In genomic region chr9:135914921-135915320, GRCh38 we compare ENCODE assay signal across 23 cellular contexts. TPM values are rescaled to one million over a fixed set of nuclear protein-coding genes. Genes with fewer than 3 reads are reported as not detected.
A peak's percentile ranks its signal among the peaks of the same experiment; 100 is the strongest.
DNase-seq lines count a peak whose midpoint lies in the region; ATAC-seq, FAIRE-seq and TF ChIP-seq lines count a peak whose summit lies in the region.
"Had no signal": no experiment of that assay in that cellular context is flagged by ENCODE, and none has a peak within 500 bp of the region (broad histone marks: within the 10 kb centered on the region; RNA-seq: fewer than 3 reads in every experiment).

No MANE protein-coding gene starts in this region.

- peak; percentile 41 for DNase-seq in HCEC 1CT
- peak; percentile 69 for DNase-seq in RKO (ENCODE audit: low spot score)
- peak; percentile 35 for DNase-seq in fibroblast of mammary gland (ENCODE audit: low read depth)
- peak; percentile 64 for DNase-seq in posterior vena cava (ENCODE audit: low spot score)
- no peak for DNase-seq in pancreas
- no peak for DNase-seq in CD14-positive monocyte (ENCODE audit: low spot score)
- DNase-seq: activated CD8-positive, alpha-beta memory T cell treated with anti-CD3 and anti-CD28 coated beads for 24 hours; activated T-cell treated with anti-CD3 and anti-CD28 coated beads, Interleukin-2, amount 50 U/mL, for 48 hours; cerebellar nuclear complex; effector CD4-positive, alpha-beta T cell; kidney; NCI-H2171 treated with DMSO at 0.1 percent for 48 hours; NCI-H69; Right ventricle myocardium superior; stimulated activated CD4-positive, alpha-beta T cell treated with anti-CD3 and anti-CD28 coated beads, Interleukin-4, amount 100 ng/mL, for 24 hours; stimulated activated naive CD4-positive, alpha-beta T cell treated with Interleukin-2 at 50 U/mL for 16 hours had no signal

- H3K27me3 Mint-ChIP-seq in CD14-positive monocyte (ENCODE audit: low read depth in 3 of 3), result peaks cover 0 to 2% (median 1%) of the 10 kb centered on the region in 3 donors
- H3K27me3 Mint-ChIP-seq: activated naive CD4-positive, alpha-beta T cell treated with anti-CD3 and anti-CD28 coated beads, Interleukin-2, amount 50 U/mL, for 24 hours; IgD-negative memory B cell had no signal

- no peak overlapping the region for H3K27ac Mint-ChIP-seq in CD14-positive monocyte
- H3K27ac Mint-ChIP-seq: activated naive CD4-positive, alpha-beta T cell treated with anti-CD3 and anti-CD28 coated beads, Interleukin-2, amount 50 U/mL, for 24 hours; IgD-negative memory B cell had no signal

- FAIRE-seq in pancreas (lab: Jason Lieb, UNC), result no peak
- FAIRE-seq: GM12892, kidney had no signal

- H3K36me3 ChIP-seq in pancreas, result peaks cover 0 to 6% (median 0%) of the 10 kb centered on the region in 3 donors

- WGBS in pancreas, 2 donors, result 96 to 100% methylated on average over 1 of the region's 1 CpG

- no peak for TF ChIP-seq CTCF in fibroblast of mammary gland (conservative IDR thresholded peaks at IDR 0.05; ENCODE audit: control insufficient read depth, insufficient read depth, low read depth, low read length)
- TF ChIP-seq CTCF in pancreas (IDR thresholded peaks at IDR 0.05), result no peak
- TF ChIP-seq CTCF in CD14-positive monocyte (IDR thresholded peaks at IDR 0.05), result no peak

- H3K4me3 ChIP-seq in fibroblast of mammary gland (ENCODE audit: control insufficient read depth, low read depth, low read length), result no peak overlapping the region
- no peak overlapping the region for H3K4me3 ChIP-seq in pancreas
- H3K4me3 ChIP-seq: lung, thoracic aorta had no signal

- peaks cover 12% of the 10 kb centered on the region for H3K4me1 Mint-ChIP-seq in CD14-positive monocyte

- peaks cover 26 to 76% (median 56%) of the 10 kb centered on the region in 7 donors for H3K9me3 Mint-ChIP-seq in CD14-positive monocyte

- no peaks in the 10 kb centered on the region for H3K9me3 ChIP-seq in pancreas
- H3K9me3 ChIP-seq: neutrophil had no signal

- no peak overlapping the region for H3K27ac ChIP-seq in pancreas
- H3K27ac ChIP-seq: neutrophil, thoracic aorta had no signal

- no peaks in the 10 kb centered on the region for H3K4me1 ChIP-seq in pancreas

- ATAC-seq in pancreas, result no peak
- ATAC-seq in HG03045 (IDR thresholded peaks at IDR 0.05; ENCODE audit: unreplicated experiment), result no peak

- H3K4me3 Mint-ChIP-seq in CD14-positive monocyte, result no peak overlapping the region
- H3K4me3 Mint-ChIP-seq: activated naive CD4-positive, alpha-beta T cell treated with anti-CD3 and anti-CD28 coated beads, Interleukin-2, amount 50 U/mL, for 24 hours had no signal

- H3K27me3 ChIP-seq in pancreas, result no peaks in the 10 kb centered on the region
- H3K27me3 ChIP-seq: neutrophil had no signal

- intact Hi-C loops in posterior vena cava (cut with DNase I) (no loop called here), pancreas (cut with DNase I) (no loop called here), CD14-positive monocyte (cut with micrococcal nuclease) (no loop called here)

- H3K36me3 Mint-ChIP-seq in CD14-positive monocyte, result peaks cover 46 to 67% of the 10 kb centered on the region in 2 donors

RNA-seq across cellular contexts. Expression of gene CAMSAP1, which starts 7.6 kb away (rescaled TPM):
- total RNA-seq in posterior vena cava (10 to 100 TPM; 20.8 to 24.1 TPM), pancreas (10 to 100 TPM; 11.6 to 20.1 (median 13.4) TPM)
- polyA plus RNA-seq in pancreas (1 to 10 TPM; 3.8 to 4.0 TPM), CD14-positive monocyte (under 1 TPM; 0.71 to 0.75 TPM)

RNA-seq across cellular contexts. Expression of gene UBAC1, which starts 46.3 kb away (rescaled TPM):
- total RNA-seq in posterior vena cava (10 to 100 TPM; 32.7 to 34.1 TPM), pancreas (10 to 100 TPM in 5 of 6 donors, 1 to 10 TPM in 1; 9.8 to 16.5 (median 13.1) TPM)
- polyA plus RNA-seq in pancreas (10 to 100 TPM; 24.9 to 33.7 TPM), CD14-positive monocyte (10 to 100 TPM; 35.8 to 52.5 TPM)

Comparison
In these comparisons a context has a peak if more than half of its experiments do, and no peak if none do; other contexts are left out.
1. DNase-seq: peak in HCEC 1CT (single experiment), RKO (single experiment), fibroblast of mammary gland (single experiment) and posterior vena cava (single experiment); none in pancreas (0 of 6) and CD14-positive monocyte (single experiment).